In the genomic region with DNA sequence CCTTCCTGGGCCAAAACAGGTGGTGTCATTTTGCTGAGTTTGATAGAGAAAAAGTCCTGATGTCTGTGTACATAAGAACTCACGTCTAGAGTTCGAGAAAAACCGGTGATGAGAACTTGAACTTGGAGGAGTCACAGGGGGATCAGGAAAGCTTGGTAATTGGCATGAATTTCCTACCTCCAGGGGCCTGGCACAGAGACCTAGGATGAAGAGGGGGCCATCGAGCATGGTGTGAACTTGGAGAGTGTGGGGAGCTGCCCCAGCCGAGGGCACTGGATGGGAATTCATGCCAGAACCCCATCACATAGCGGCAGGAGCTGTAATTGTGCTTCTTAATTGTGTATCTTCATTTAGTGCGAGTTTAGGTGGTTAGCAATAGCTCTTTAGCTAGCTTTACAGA, we compare ENCODE assay signal across 15 cellular contexts.
DNase-seq lines count a peak whose midpoint lies in the region; ATAC-seq and TF ChIP-seq lines count a peak whose summit lies in the region.
"Had no signal": no experiment of that assay in that cellular context is flagged by ENCODE, and none has a peak within 500 bp of the region (broad histone marks: within the 10 kb centered on the region; RNA-seq: fewer than 3 reads in every experiment).

No MANE protein-coding gene starts in this region.

- H3K9me3 Mint-ChIP-seq in endothelial cell (ENCODE audit: unreplicated experiment): no peaks in the 10 kb centered on the region

- H3K27me3 ChIP-seq in heart right ventricle: no peaks in the 10 kb centered on the region
- H3K27me3 ChIP-seq in osteoblast (ENCODE audit: insufficient read depth, low read length): no peaks in the 10 kb centered on the region
- no peaks in the 10 kb centered on the region for H3K27me3 ChIP-seq in aorta (ENCODE audit: control insufficient read depth in 1 of 2, insufficient read depth in 2 of 2, low read length in 1 of 2)
- H3K27me3 ChIP-seq in testis: no peaks in the 10 kb centered on the region
- H3K27me3 ChIP-seq: stomach had no signal

- H3K36me3 ChIP-seq in heart right ventricle: peaks cover 0 to 6% (median 0%) of the 10 kb centered on the region in 9 donors
- no peaks in the 10 kb centered on the region for H3K36me3 ChIP-seq in osteoblast (ENCODE audit: insufficient read depth, low read length)
- no peaks in the 10 kb centered on the region for H3K36me3 ChIP-seq in aorta (ENCODE audit: control insufficient read depth in 1 of 2, insufficient read depth in 2 of 2, low read length in 1 of 2)
- no peaks in the 10 kb centered on the region for H3K36me3 ChIP-seq in testis (ENCODE audit: low read depth, missing control alignments)

- peak in 1 of 8 donors; percentile 3 for ATAC-seq in heart right ventricle
- ATAC-seq in left ventricle myocardium superior: no peak
- ATAC-seq in aorta (ENCODE audit: low FRiP score): no peak
- no peak for ATAC-seq in GM18861 (IDR thresholded peaks at IDR 0.05; ENCODE audit: unreplicated experiment)
- ATAC-seq: activated CD4-positive, CD25-positive, alpha-beta regulatory T cell treated with anti-CD3 and anti-CD28 coated beads, Interleukin-2, amount 50 U/mL, for 24 hours; activated CD8-positive, alpha-beta memory T cell treated with anti-CD3 and anti-CD28 coated beads, Interleukin-2, amount 10 ng/mL, durations not matched to agents 7 days and 5 days had no signal

- H3K79me2 ChIP-seq in osteoblast (ENCODE audit: insufficient read depth, low read length): peaks cover 65% of the 10 kb centered on the region

- no peak overlapping the region for H3K4me3 Mint-ChIP-seq in endothelial cell (ENCODE audit: unreplicated experiment)
- H3K4me3 Mint-ChIP-seq: activated CD8-positive, alpha-beta memory T cell treated with anti-CD3 and anti-CD28 coated beads, Interleukin-2, amount 10 ng/mL, durations not matched to agents 7 days and 5 days had no signal

- no peak for DNase-seq in heart right ventricle
- DNase-seq in left ventricle myocardium superior: no peak
- no peak for DNase-seq in endothelial cell (ENCODE audit: low spot score)
- DNase-seq in osteoblast (ENCODE audit: insufficient read length, low spot score, missing footprints): no peak
- DNase-seq in aorta: no peak
- no peak for DNase-seq in testis
- DNase-seq in HuH-7.5 (ENCODE audit: low spot score): no peak
- DNase-seq: activated CD8-positive, alpha-beta memory T cell treated with anti-CD3 and anti-CD28 coated beads, Interleukin-2, amount 10 ng/mL, durations not matched to agents 7 days and 5 days; activated effector memory CD4-positive, alpha-beta T cell treated with anti-CD3 and anti-CD28 coated beads, Interleukin-2, amount 50 U/mL, for 16 hours; mesenchymal stem cell; NCI-H2029; stomach had no signal

- H3K36me3 Mint-ChIP-seq in endothelial cell (ENCODE audit: low read depth, unreplicated experiment): no peaks in the 10 kb centered on the region
- H3K36me3 Mint-ChIP-seq: activated CD8-positive, alpha-beta memory T cell treated with anti-CD3 and anti-CD28 coated beads, Interleukin-2, amount 10 ng/mL, durations not matched to agents 7 days and 5 days had no signal

- H3K4me3 ChIP-seq in heart right ventricle (peak overlapping the region in 6 of 10 donors; percentile 4 to 29 (median 25)), osteoblast (ENCODE audit: insufficient read depth, low read length) (peak overlapping the region; percentile 80), aorta (ENCODE audit: low read length in 2 of 2) (peak overlapping the region; percentile 28 to 90), testis (no peak overlapping the region)
- H3K4me3 ChIP-seq: A549 had no signal

- peaks cover 59% of the 10 kb centered on the region for H4K20me1 ChIP-seq in osteoblast (ENCODE audit: insufficient read depth, low read length)

- H3K27ac Mint-ChIP-seq in endothelial cell (ENCODE audit: unreplicated experiment): peak overlapping the region; percentile 25
- H3K27ac Mint-ChIP-seq: activated CD8-positive, alpha-beta memory T cell treated with anti-CD3 and anti-CD28 coated beads, Interleukin-2, amount 10 ng/mL, durations not matched to agents 7 days and 5 days had no signal

- H3K9me3 ChIP-seq in heart right ventricle: no peaks in the 10 kb centered on the region
- H3K9me3 ChIP-seq in osteoblast (ENCODE audit: low read depth, low read length): no peaks in the 10 kb centered on the region
- no peaks in the 10 kb centered on the region for H3K9me3 ChIP-seq in aorta (ENCODE audit: control insufficient read depth, low read length)
- no peaks in the 10 kb centered on the region for H3K9me3 ChIP-seq in testis
- H3K9me3 ChIP-seq: A549, stomach had no signal

- H3K27ac ChIP-seq in heart right ventricle (peak overlapping the region in 8 of 10 donors; percentile 25 to 80 (median 65)), osteoblast (ENCODE audit: low read depth, low read length) (peak overlapping the region; percentile 59), aorta (ENCODE audit: low read depth in 1 of 2, low read length in 2 of 2) (peak overlapping the region in 1 of 2 donors; percentile 48), testis (no peak overlapping the region)

- H3K4me1 Mint-ChIP-seq in endothelial cell (ENCODE audit: unreplicated experiment): peaks cover 2% of the 10 kb centered on the region

- TF ChIP-seq CTCF in heart right ventricle (IDR thresholded peaks at IDR 0.05) (no peak), endothelial cell (IDR thresholded peaks at IDR 0.05; ENCODE audit: unreplicated experiment) (no peak), osteoblast (IDR thresholded peaks at IDR 0.05; ENCODE audit: extremely low read depth, low read depth, low read length) (no peak), testis (IDR thresholded peaks at IDR 0.05) (no peak)

- intact Hi-C loops in heart right ventricle (cut with DNase I): no loop called here
- intact Hi-C loops in left ventricle myocardium superior (cut with micrococcal nuclease): no loop called here
- intact Hi-C loops in aorta (cut with DNase I): no loop called here
- intact Hi-C loops in testis (cut with DNase I; ENCODE audit: low total_unique reads): no loop called here

- TF ChIP-seq POLR2A in testis (IDR thresholded peaks at IDR 0.05): no peak

- H3K4me2 ChIP-seq in osteoblast (ENCODE audit: insufficient read depth, low read length): peak overlapping the region; percentile 88
- H3K4me2 ChIP-seq: A549 had no signal

- H3K4me1 ChIP-seq in heart right ventricle: peaks cover 17 to 74% (median 62%) of the 10 kb centered on the region in 9 donors
- H3K4me1 ChIP-seq in osteoblast (ENCODE audit: insufficient read depth, low read length): peaks cover 23% of the 10 kb centered on the region
- H3K4me1 ChIP-seq in aorta (ENCODE audit: control insufficient read depth in 1 of 2, insufficient read depth in 2 of 2, low read length in 2 of 2): peaks cover 2 to 10% of the 10 kb centered on the region in 2 donors
- no peaks in the 10 kb centered on the region for H3K4me1 ChIP-seq in testis

- peaks cover 8% of the 10 kb centered on the region for H3K27me3 Mint-ChIP-seq in endothelial cell (ENCODE audit: unreplicated experiment)
- H3K27me3 Mint-ChIP-seq: activated CD8-positive, alpha-beta memory T cell treated with anti-CD3 and anti-CD28 coated beads, Interleukin-2, amount 10 ng/mL, durations not matched to agents 7 days and 5 days had no signal

- WGBS in heart right ventricle, 2 donors: 66 to 75% methylated on average over 7 of the region's 7 CpGs
- 10 to 11% methylated on average over 7 of the region's 7 CpGs for WGBS in aorta, 2 donors
- 71 to 77% methylated on average over 7 of the region's 7 CpGs for WGBS in testis, 2 donors

- peak overlapping the region; percentile 86 for H2AFZ ChIP-seq in osteoblast (ENCODE audit: low read length)

Comparison
In these comparisons a context has a peak if more than half of its experiments do, and no peak if none do; other contexts are left out.
1. H3K27ac ChIP-seq: peak in heart right ventricle (8 of 10) and osteoblast (single experiment); none in testis (0 of 2).
2. H3K4me3 ChIP-seq: peak in heart right ventricle (6 of 10), osteoblast (single experiment) and aorta (2 of 2); none in testis (0 of 2).